8 cellular contexts compared by ENCODE assay signal in genomic region chr1:32464716-32465540, GRCh38. TPM values are rescaled to one million over a fixed set of nuclear protein-coding genes. Genes with fewer than 3 reads are reported as not detected.
DNase-seq lines count a peak whose midpoint lies in the region; ATAC-seq, FAIRE-seq and TF ChIP-seq lines count a peak whose summit lies in the region.

ZBTB8B (plus strand) TSS chr1:32465072; CDS start chr1:32470625, 5,553 bp downstream.

- H3K9me3 ChIP-seq in GM12878 (replicated peaks; ENCODE audit: control insufficient read depth, insufficient read depth, low read length), result no peaks in the 10 kb centered on the region
- no peaks in the 10 kb centered on the region for H3K9me3 ChIP-seq in hepatocyte (ENCODE audit: low read depth)

- FAIRE-seq in GM12878 (lab: Jason Lieb, UNC) (no peak), RCC 7860 (lab: Jason Lieb, UNC) (no peak)

- H3K36me3 Mint-ChIP-seq in HFFc6 (ENCODE audit: low read depth), result no peaks in the 10 kb centered on the region; the same call in 1 of the 2 replicates

- TF ChIP-seq RAD21 in GM12878 (IDR thresholded peaks at IDR 0.05; ENCODE audit: insufficient read depth, low read depth, low read length), result no peak

- CTCF ChIA-PET in GM12878 (lab: Yijun Ruan, JAX), result no interaction called here

- no peak within 1 kb of the TSS for H3K27ac ChIP-seq in GM12878 (ENCODE audit: control insufficient read depth, insufficient read depth)
- H3K27ac ChIP-seq in hepatocyte, result peak within 1 kb of the TSS; percentile 4

- peak within 1 kb of the TSS; percentile 22; the same call in 1 of the 2 replicates for H3K4me3 ChIP-seq in GM12878
- peak within 1 kb of the TSS; percentile 36 for H3K4me3 ChIP-seq in hepatocyte

- RAD21 ChIA-PET in GM12878 (lab: Charles Lee; ENCODE audit: unreplicated experiment), result no interaction called here

- POLR2A ChIA-PET in GM12878 (lab: Charles Lee), result no interaction called here

- no TSS peak for BruUV-seq in GM12878 (replicated peaks; lab: Mats Ljungman, UMichigan)

- H3K27me3 ChIP-seq in GM12878 (replicated peaks in 1 of 2; ENCODE audit: control insufficient read depth in 2 of 2, insufficient read depth in 2 of 2, low read length in 1 of 2) (peaks cover 4 to 8% of the 10 kb centered on the region in 2 experiments; a peak in 3 of 4 replicates), hepatocyte (peaks cover 7% of the 10 kb centered on the region)

- DNase-seq in A172 (ENCODE audit: low spot score), result peak; percentile 28
- DNase-seq in HFFc6, result no peak
- peak; percentile 41 for DNase-seq in RPMI8226
- no peak for DNase-seq in GM12878 (ENCODE audit: low read depth, low spot score)
- peak; percentile 91 for DNase-seq in hepatocyte (ENCODE audit: low spot score)
- peak; percentile 82 for DNase-seq in posterior vena cava (ENCODE audit: low spot score)
- DNase-seq in RCC 7860 (ENCODE audit: low spot score), result no peak

- 14% methylated on average over 64 of the region's 64 CpGs for WGBS in GM12878 (ENCODE audit: insufficient coverage, insufficient replicate concordance, low lambda C conversion rate, missing lambda C conversion rate)
- under 1% methylated on average over 64 of the region's 64 CpGs for WGBS in hepatocyte (ENCODE audit: low lambda C conversion rate, missing lambda C conversion rate)

- TF ChIP-seq EP300 in GM12878 (IDR thresholded peaks at IDR 0.05; ENCODE audit: borderline replicate concordance in 1 of 2, control insufficient read depth in 1 of 2, low read depth in 2 of 2, low read length in 2 of 2), result no peak

- no peak for TF ChIP-seq POLR2A in GM12878 (IDR thresholded peaks at IDR 0.05; ENCODE audit: low read depth, low read length)

- H3K4me3 Mint-ChIP-seq in HFFc6, result peak within 1 kb of the TSS; percentile 74

- intact Hi-C loops in GM12878 (cut with micrococcal nuclease; ENCODE audit: unreplicated experiment) (no loop called here), posterior vena cava (cut with DNase I) (no loop called here)

- H3K4me2 ChIP-seq in GM12878 (ENCODE audit: control insufficient read depth, insufficient read depth) (peak within 1 kb of the TSS; percentile 69), hepatocyte (peak within 1 kb of the TSS; percentile 77)

- H2AFZ ChIP-seq in GM12878 (ENCODE audit: control insufficient read depth, low read depth, low read length) (no peak within 1 kb of the TSS), hepatocyte (peak within 1 kb of the TSS; percentile 90)

- TF ChIP-seq CTCF in HFFc6 (IDR thresholded peaks at IDR 0.05) (0 out of 2 replicates have a peak, but pooled peaks have one; percentile 12), GM12878 (IDR thresholded peaks at IDR 0.05 in 2 of 3, conservative IDR thresholded peaks at IDR 0.05 in 1 of 3; ENCODE audit: control insufficient read depth in 2 of 3, extremely low read depth in 1 of 3, insufficient read depth in 1 of 3, low read depth in 3 of 3, low read length in 3 of 3) (no peak), hepatocyte (IDR thresholded peaks at IDR 0.05; ENCODE audit: poor library complexity) (no peak)

- SMC1A ChIA-PET in GM12878 (lab: Charles Lee; ENCODE audit: uncharacterized antibody, unreplicated experiment), result interaction anchor here (0.6 kb wide), 1 partner anchor 31 kb away, joined by 3 read pairs; no protein-coding TSS in a partner anchor

- H4K20me1 ChIP-seq in GM12878 (ENCODE audit: control insufficient read depth, insufficient read depth) (no peaks in the 10 kb centered on the region), hepatocyte (ENCODE audit: insufficient read depth, poor library complexity, severe bottlenecking) (no peaks in the 10 kb centered on the region)

- no peaks in the 10 kb centered on the region for H3K79me2 ChIP-seq in GM12878 (ENCODE audit: control insufficient read depth, insufficient read depth, low read length)
- H3K79me2 ChIP-seq in hepatocyte, result no peaks in the 10 kb centered on the region

- H3K27ac Mint-ChIP-seq in HFFc6, result no peak within 1 kb of the TSS

- H3K9me2 ChIP-seq in hepatocyte (replicated peaks; ENCODE audit: insufficient read depth), result no peaks in the 10 kb centered on the region

- ATAC-seq in GM12878 (peak; percentile 34), HG02588 (IDR thresholded peaks at IDR 0.05; ENCODE audit: unreplicated experiment) (no peak)

- H3K4me1 ChIP-seq in GM12878 (ENCODE audit: control insufficient read depth, insufficient read depth, low read length), result peaks cover 7% of the 10 kb centered on the region
- H3K4me1 ChIP-seq in hepatocyte (ENCODE audit: insufficient read depth), result no peaks in the 10 kb centered on the region

- in situ Hi-C loops in GM12878 (cut with MboI), result no loop called here

- peaks cover 14% of the 10 kb centered on the region for H3K4me1 Mint-ChIP-seq in HFFc6 (ENCODE audit: low read depth)

- no peaks in the 10 kb centered on the region for H3K36me3 ChIP-seq in GM12878 (ENCODE audit: control insufficient read depth in 2 of 2, insufficient read depth in 2 of 2, low read length in 1 of 2)
- H3K36me3 ChIP-seq in hepatocyte (replicated peaks; ENCODE audit: insufficient read depth, low read depth), result no peaks in the 10 kb centered on the region

- H3K27me3 Mint-ChIP-seq in HFFc6 (ENCODE audit: insufficient read depth), result peaks cover 39% of the 10 kb centered on the region

- H3K9ac ChIP-seq in GM12878 (ENCODE audit: control insufficient read depth, insufficient read depth, low read length), result no peak within 1 kb of the TSS

- no peaks in the 10 kb centered on the region for H3K9me3 Mint-ChIP-seq in HFFc6

TF ChIP-seq in GM12878, 131 proteins besides CTCF, POLR2A, EP300 and RAD21 (continues in another document):
- TF ChIP-seq, protein P1, sequence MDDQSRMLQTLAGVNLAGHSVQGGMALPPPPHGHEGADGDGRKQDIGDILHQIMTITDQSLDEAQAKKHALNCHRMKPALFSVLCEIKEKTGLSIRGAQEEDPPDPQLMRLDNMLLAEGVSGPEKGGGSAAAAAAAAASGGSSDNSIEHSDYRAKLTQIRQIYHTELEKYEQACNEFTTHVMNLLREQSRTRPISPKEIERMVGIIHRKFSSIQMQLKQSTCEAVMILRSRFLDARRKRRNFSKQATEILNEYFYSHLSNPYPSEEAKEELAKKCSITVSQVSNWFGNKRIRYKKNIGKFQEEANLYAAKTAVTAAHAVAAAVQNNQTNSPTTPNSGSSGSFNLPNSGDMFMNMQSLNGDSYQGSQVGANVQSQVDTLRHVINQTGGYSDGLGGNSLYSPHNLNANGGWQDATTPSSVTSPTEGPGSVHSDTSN (IDR thresholded peaks at IDR 0.05; ENCODE audit: insufficient replicate concordance, low read depth, low read length), result peak; percentile 90
- TF ChIP-seq FOXK2 (IDR thresholded peaks at IDR 0.05) (no peak), RAD51 (IDR thresholded peaks at IDR 0.05) (no peak)

RNA-seq across cellular contexts. Expression of gene ZBTB8B, which starts in this region (rescaled TPM):
- 0.02 and 0.07 TPM in 2 replicates for total RNA-seq in A172 (2014; rRNA removed; shearing (Covaris generic))
- total RNA-seq in HFFc6 (2021; fragmentation: NEBNext Ultra II Directional; extraction: Animal tissue kit (Norgen Biotek cat#: 25700)), result not detected
- 0.04 and 0.05 TPM in 2 replicates for total RNA-seq in GM12878 (2013; cell fraction: nucleolus; rRNA removed)
- total RNA-seq in GM12878 (2014; rRNA removed) (under 0.01 and 0.05 TPM in 2 replicates), GM12878 (2014; rRNA removed; fragmentation: Illumina TruSeq; extraction: Trizol) (under 0.01 and 0.04 TPM in 2 replicates), GM12878 (2021) (0.03 TPM in 1 of 2 replicates, not detected in the other), hepatocyte (0.36 and 0.90 TPM in 2 replicates), posterior vena cava (not detected)
- 0.03 TPM for polyA plus RNA-seq in GM12878 (2011; ENCODE audit: low read depth)
- polyA plus RNA-seq in GM12878 (2011; rRNA removed) (not detected in 2 replicates), GM12878 (2014; fragmentation: Illumina TruSeq; extraction: Trizol) (0.01 TPM in 1 of 2 replicates, not detected in the other), GM12878 (2014; fragmentation: Nextera tagmentation; extraction: Ambion mirVana) (under 1 TPM in 1 of 2 experiments, not detected in 1; under 0.01 TPM), GM12878 (2014; rRNA removed) (0.01 TPM in 2 replicates), GM12878 (2016; fragmentation: Nextera tagmentation; extraction: Ambion mirVana) (under 1 TPM in 1 of 2 experiments, not detected in 1; 0.01 TPM), hepatocyte (0.22 and 0.28 TPM in 2 replicates)
- not detected in 2 replicates for polyA plus RNA-seq in GM12878 (2011; cell fraction: cytosol; rRNA removed)
- polyA plus RNA-seq in GM12878 (2011; cell fraction: nucleus; rRNA removed), result 0.01 TPM in 2 replicates
- 0.03 TPM in 2 replicates for polyA plus RNA-seq in GM12878 (2012)
- polyA minus RNA-seq in GM12878 (2011; rRNA and poly(A)+ RNA removed), result not detected in 2 replicates
- polyA minus RNA-seq in GM12878 (2011; cell fraction: cytosol; rRNA and poly(A)+ RNA removed), result not detected in 2 replicates
- polyA minus RNA-seq in GM12878 (2011; cell fraction: nucleus; rRNA and poly(A)+ RNA removed), result not detected in 2 replicates

Comparison
In these comparisons a context has a peak if more than half of its experiments do, and no peak if none do; other contexts are left out.
1. Peak in DNase-seq in A172; RNA of the gene not detected or under 1 TPM.
2. Peak in ATAC-seq, H3K4me3 ChIP-seq and H3K4me2 ChIP-seq in GM12878; RNA of the gene not detected or under 1 TPM.
3. Peak in DNase-seq, H3K4me3 ChIP-seq, H3K27ac ChIP-seq and H3K4me2 ChIP-seq in hepatocyte; RNA of the gene not detected or under 1 TPM.
4. Peak in DNase-seq in posterior vena cava; RNA of the gene not detected or under 1 TPM.